ENCODE assay signal across 8 cellular contexts in genomic region chr6:36443951-36444428, GRCh38. TPM values are rescaled to one million over a fixed set of nuclear protein-coding genes. Genes with fewer than 3 reads are reported as not detected.
DNase-seq lines count a peak whose midpoint lies in the region; ATAC-seq lines count a peak whose summit lies in the region.

No MANE protein-coding gene starts in this region.

- H3K4me3 Mint-ChIP-seq in activated naive CD8-positive, alpha-beta T cell treated with anti-CD3 and anti-CD28 coated beads, Interleukin-2, amount 10 ng/mL, durations not matched to agents 7 days and 5 days = peak overlapping the region; percentile 97
- peak overlapping the region; percentile 87 for H3K4me3 Mint-ChIP-seq in stimulated activated effector memory CD8-positive, alpha-beta T cell treated with anti-CD3 and anti-CD28 coated beads, Interleukin-12 subunit alpha, Interleukin-12 subunit beta, amount 100 ng/mL, for 72 hours

- H3K4me1 Mint-ChIP-seq in activated naive CD8-positive, alpha-beta T cell treated with anti-CD3 and anti-CD28 coated beads, Interleukin-2, amount 10 ng/mL, durations not matched to agents 7 days and 5 days = peaks cover 30% of the 10 kb centered on the region
- H3K4me1 Mint-ChIP-seq in stimulated activated effector memory CD8-positive, alpha-beta T cell treated with anti-CD3 and anti-CD28 coated beads, Interleukin-12 subunit alpha, Interleukin-12 subunit beta, amount 100 ng/mL, for 72 hours = peaks cover 33% of the 10 kb centered on the region

- H3K27ac Mint-ChIP-seq in activated naive CD8-positive, alpha-beta T cell treated with anti-CD3 and anti-CD28 coated beads, Interleukin-2, amount 10 ng/mL, durations not matched to agents 7 days and 5 days = peak overlapping the region; percentile 96
- H3K27ac Mint-ChIP-seq in stimulated activated effector memory CD8-positive, alpha-beta T cell treated with anti-CD3 and anti-CD28 coated beads, Interleukin-12 subunit alpha, Interleukin-12 subunit beta, amount 100 ng/mL, for 72 hours = peak overlapping the region; percentile 92

- H3K36me3 Mint-ChIP-seq in activated naive CD8-positive, alpha-beta T cell treated with anti-CD3 and anti-CD28 coated beads, Interleukin-2, amount 10 ng/mL, durations not matched to agents 7 days and 5 days = peaks cover 20% of the 10 kb centered on the region
- H3K36me3 Mint-ChIP-seq in stimulated activated effector memory CD8-positive, alpha-beta T cell treated with anti-CD3 and anti-CD28 coated beads, Interleukin-12 subunit alpha, Interleukin-12 subunit beta, amount 100 ng/mL, for 72 hours = peaks cover 24% of the 10 kb centered on the region

- no peaks in the 10 kb centered on the region for H3K27me3 Mint-ChIP-seq in activated naive CD8-positive, alpha-beta T cell treated with anti-CD3 and anti-CD28 coated beads, Interleukin-2, amount 10 ng/mL, durations not matched to agents 7 days and 5 days

- POLR2A ChIA-PET in activated naive CD8-positive, alpha-beta T cell treated with anti-CD3 and anti-CD28 coated beads, Interleukin-2, amount 10 ng/mL, durations not matched to agents 7 days and 5 days (lab: Charles Lee) = interaction anchor here (0.8 to 2.1 kb wide), 10 partner anchors 21 to 171 kb away, joined by 3 to 9 read pairs (median 4); partner anchors contain the start of gene ETV7

- H3K9me3 Mint-ChIP-seq in activated naive CD8-positive, alpha-beta T cell treated with anti-CD3 and anti-CD28 coated beads, Interleukin-2, amount 10 ng/mL, durations not matched to agents 7 days and 5 days = peaks cover 5% of the 10 kb centered on the region
- no peaks in the 10 kb centered on the region for H3K9me3 Mint-ChIP-seq in stimulated activated effector memory CD8-positive, alpha-beta T cell treated with anti-CD3 and anti-CD28 coated beads, Interleukin-12 subunit alpha, Interleukin-12 subunit beta, amount 100 ng/mL, for 72 hours

- no peak for ATAC-seq in activated naive CD8-positive, alpha-beta T cell treated with anti-CD3 and anti-CD28 coated beads, Interleukin-2, amount 10 ng/mL, durations not matched to agents 7 days and 5 days (ENCODE audit: low read depth)
- no peak for ATAC-seq in stimulated activated effector memory CD8-positive, alpha-beta T cell treated with anti-CD3 and anti-CD28 coated beads, Interleukin-12 subunit alpha, Interleukin-12 subunit beta, amount 100 ng/mL, for 72 hours
- no peak for ATAC-seq in GM18909 (IDR thresholded peaks at IDR 0.05; ENCODE audit: poor library complexity, unreplicated experiment)

- peak; percentile 26 for DNase-seq in NCI-H1694 treated with DMSO at 0.1 percent for 48 hours (lab: John Stamatoyannopoulos, UW)
- DNase-seq in NCI-H1694 (lab: John Stamatoyannopoulos, UW) = no peak
- DNase-seq in M059J (ENCODE audit: low read depth) = peak; percentile 38
- DNase-seq in activated naive CD8-positive, alpha-beta T cell treated with anti-CD3 and anti-CD28 coated beads, Interleukin-2, amount 10 ng/mL, durations not matched to agents 7 days and 5 days = no peak
- DNase-seq in iPS-NIHi11 (ENCODE audit: low spot score) = peak; percentile 58
- no peak for DNase-seq in stimulated activated effector memory CD8-positive, alpha-beta T cell treated with anti-CD3 and anti-CD28 coated beads, Interleukin-12 subunit alpha, Interleukin-12 subunit beta, amount 100 ng/mL, for 72 hours (ENCODE audit: low spot score in 2 of 2)
- DNase-seq in COLO829 (ENCODE audit: low spot score) = no peak

RNA-seq across cellular contexts. Expression of gene KCTD20, which starts 1.2 kb away (rescaled TPM):
- 53.9 and 82.9 TPM in 2 replicates for total RNA-seq in M059J (2014; rRNA removed; shearing (Covaris generic))
- 10 to 100 TPM; 45.7 to 50.0 TPM for total RNA-seq in activated naive CD8-positive, alpha-beta T cell treated with anti-CD3 and anti-CD28 coated beads, Interleukin-2, amount 10 ng/mL, durations not matched to agents 7 days and 5 days

RNA-seq across cellular contexts. Expression of gene PXT1, which starts 1.3 kb away (rescaled TPM):
- total RNA-seq in M059J (2014; rRNA removed; shearing (Covaris generic)) = not detected in 2 replicates
- under 1 TPM; 0.22 to 0.37 TPM for total RNA-seq in activated naive CD8-positive, alpha-beta T cell treated with anti-CD3 and anti-CD28 coated beads, Interleukin-2, amount 10 ng/mL, durations not matched to agents 7 days and 5 days

RNA-seq across cellular contexts. Expression of gene ETV7, which starts 56.5 kb away (rescaled TPM):
- total RNA-seq in M059J (2014; rRNA removed; shearing (Covaris generic)) = 14.4 and 19.0 TPM in 2 replicates
- total RNA-seq in activated naive CD8-positive, alpha-beta T cell treated with anti-CD3 and anti-CD28 coated beads, Interleukin-2, amount 10 ng/mL, durations not matched to agents 7 days and 5 days = 1 to 10 TPM; 8.7 to 9.8 TPM

Comparison
In these comparisons a context has a peak if more than half of its experiments do, and no peak if none do; other contexts are left out.
1. DNase-seq: peak in NCI-H1694 treated with DMSO at 0.1 percent for 48 hours (single experiment), M059J (single experiment) and iPS-NIHi11 (single experiment); none in NCI-H1694 (single experiment), activated naive CD8-positive, alpha-beta T cell treated with anti-CD3 and anti-CD28 coated beads, Interleukin-2, amount 10 ng/mL, durations not matched to agents 7 days and 5 days (single experiment), stimulated activated effector memory CD8-positive, alpha-beta T cell treated with anti-CD3 and anti-CD28 coated beads, Interleukin-12 subunit alpha, Interleukin-12 subunit beta, amount 100 ng/mL, for 72 hours (0 of 2) and COLO829 (single experiment).